Comparison of ENCODE assay signal across 1 cellular context in the genomic region with DNA sequence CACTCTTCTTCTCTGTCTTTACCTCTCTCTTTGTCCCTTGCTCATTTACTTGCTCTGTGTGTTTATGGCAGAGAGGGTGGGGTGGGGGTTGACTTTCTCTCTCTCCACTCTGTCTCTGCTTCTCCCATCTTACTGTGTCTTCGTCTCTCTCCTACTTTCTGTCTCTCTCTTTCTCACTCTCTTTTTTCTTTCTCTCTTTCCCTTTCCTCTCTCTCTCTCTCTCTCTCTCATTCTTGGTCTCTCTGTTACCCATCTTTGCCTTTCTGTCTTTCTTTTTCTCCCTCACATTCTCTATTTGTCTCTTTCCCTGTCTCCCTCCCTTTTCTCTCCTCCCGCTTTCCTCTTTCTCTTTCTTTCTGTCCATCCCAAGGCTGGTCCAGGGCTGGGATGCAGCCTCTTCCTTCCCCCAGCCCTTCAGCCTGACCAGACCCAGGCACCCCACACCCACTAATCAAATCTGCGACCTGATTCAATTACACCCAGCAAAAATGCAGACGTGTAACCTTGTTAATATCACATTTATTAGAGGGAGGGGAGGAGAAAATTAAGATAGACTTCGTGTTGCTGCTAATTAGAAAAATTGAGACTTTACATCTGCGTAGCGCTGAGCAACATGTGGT.
TF ChIP-seq lines count a peak whose summit lies in the region.

No MANE protein-coding gene starts in this region.

TF ChIP-seq in HepG2, 621 proteins besides CTCF, POLR2A, EP300 and RAD21 (continued from another document):
- TF ChIP-seq, protein P1, sequence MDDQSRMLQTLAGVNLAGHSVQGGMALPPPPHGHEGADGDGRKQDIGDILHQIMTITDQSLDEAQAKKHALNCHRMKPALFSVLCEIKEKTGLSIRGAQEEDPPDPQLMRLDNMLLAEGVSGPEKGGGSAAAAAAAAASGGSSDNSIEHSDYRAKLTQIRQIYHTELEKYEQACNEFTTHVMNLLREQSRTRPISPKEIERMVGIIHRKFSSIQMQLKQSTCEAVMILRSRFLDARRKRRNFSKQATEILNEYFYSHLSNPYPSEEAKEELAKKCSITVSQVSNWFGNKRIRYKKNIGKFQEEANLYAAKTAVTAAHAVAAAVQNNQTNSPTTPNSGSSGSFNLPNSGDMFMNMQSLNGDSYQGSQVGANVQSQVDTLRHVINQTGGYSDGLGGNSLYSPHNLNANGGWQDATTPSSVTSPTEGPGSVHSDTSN (CRISPR knock-in tag; IDR thresholded peaks at IDR 0.05; ENCODE audit: borderline replicate concordance) = no peak
- no peak for TF ChIP-seq ATF7 (IDR thresholded peaks at IDR 0.05)
- no peak for TF ChIP-seq ATF7 (CRISPR knock-in tag; IDR thresholded peaks at IDR 0.05)
- TF ChIP-seq ZNF569 (CRISPR knock-in tag; IDR thresholded peaks at IDR 0.05; ENCODE audit: borderline replicate concordance) = no peak
- no peak for TF ChIP-seq ZNF121 (CRISPR knock-in tag; IDR thresholded peaks at IDR 0.05)
- TF ChIP-seq, protein P2, sequence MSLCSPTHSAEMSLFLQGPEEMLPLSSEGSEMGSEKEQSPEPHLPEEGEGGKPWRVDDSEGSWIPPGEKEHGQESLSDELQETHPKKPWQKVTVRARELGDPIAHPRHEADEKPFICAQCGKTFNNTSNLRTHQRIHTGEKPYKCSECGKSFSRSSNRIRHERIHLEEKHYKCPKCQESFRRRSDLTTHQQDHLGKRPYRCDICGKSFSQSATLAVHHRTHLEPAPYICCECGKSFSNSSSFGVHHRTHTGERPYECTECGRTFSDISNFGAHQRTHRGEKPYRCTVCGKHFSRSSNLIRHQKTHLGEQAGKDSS (CRISPR knock-in tag; IDR thresholded peaks at IDR 0.05; ENCODE audit: borderline replicate concordance, low read depth) = no peak
- TF ChIP-seq MED8 (CRISPR knock-in tag; IDR thresholded peaks at IDR 0.05; ENCODE audit: insufficient replicate concordance) = no peak
- TF ChIP-seq, protein P3, sequence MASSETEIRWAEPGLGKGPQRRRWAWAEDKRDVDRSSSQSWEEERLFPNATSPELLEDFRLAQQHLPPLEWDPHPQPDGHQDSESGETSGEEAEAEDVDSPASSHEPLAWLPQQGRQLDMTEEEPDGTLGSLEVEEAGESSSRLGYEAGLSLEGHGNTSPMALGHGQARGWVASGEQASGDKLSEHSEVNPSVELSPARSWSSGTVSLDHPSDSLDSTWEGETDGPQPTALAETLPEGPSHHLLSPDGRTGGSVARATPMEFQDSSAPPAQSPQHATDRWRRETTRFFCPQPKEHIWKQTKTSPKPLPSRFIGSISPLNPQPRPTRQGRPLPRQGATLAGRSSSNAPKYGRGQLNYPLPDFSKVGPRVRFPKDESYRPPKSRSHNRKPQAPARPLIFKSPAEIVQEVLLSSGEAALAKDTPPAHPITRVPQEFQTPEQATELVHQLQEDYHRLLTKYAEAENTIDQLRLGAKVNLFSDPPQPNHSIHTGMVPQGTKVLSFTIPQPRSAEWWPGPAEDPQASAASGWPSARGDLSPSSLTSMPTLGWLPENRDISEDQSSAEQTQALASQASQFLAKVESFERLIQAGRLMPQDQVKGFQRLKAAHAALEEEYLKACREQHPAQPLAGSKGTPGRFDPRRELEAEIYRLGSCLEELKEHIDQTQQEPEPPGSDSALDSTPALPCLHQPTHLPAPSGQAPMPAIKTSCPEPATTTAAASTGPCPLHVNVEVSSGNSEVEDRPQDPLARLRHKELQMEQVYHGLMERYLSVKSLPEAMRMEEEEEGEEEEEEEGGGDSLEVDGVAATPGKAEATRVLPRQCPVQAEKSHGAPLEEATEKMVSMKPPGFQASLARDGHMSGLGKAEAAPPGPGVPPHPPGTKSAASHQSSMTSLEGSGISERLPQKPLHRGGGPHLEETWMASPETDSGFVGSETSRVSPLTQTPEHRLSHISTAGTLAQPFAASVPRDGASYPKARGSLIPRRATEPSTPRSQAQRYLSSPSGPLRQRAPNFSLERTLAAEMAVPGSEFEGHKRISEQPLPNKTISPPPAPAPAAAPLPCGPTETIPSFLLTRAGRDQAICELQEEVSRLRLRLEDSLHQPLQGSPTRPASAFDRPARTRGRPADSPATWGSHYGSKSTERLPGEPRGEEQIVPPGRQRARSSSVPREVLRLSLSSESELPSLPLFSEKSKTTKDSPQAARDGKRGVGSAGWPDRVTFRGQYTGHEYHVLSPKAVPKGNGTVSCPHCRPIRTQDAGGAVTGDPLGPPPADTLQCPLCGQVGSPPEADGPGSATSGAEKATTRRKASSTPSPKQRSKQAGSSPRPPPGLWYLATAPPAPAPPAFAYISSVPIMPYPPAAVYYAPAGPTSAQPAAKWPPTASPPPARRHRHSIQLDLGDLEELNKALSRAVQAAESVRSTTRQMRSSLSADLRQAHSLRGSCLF (CRISPR knock-in tag; IDR thresholded peaks at IDR 0.05; ENCODE audit: borderline replicate concordance) = no peak
- TF ChIP-seq KAT2B (IDR thresholded peaks at IDR 0.05; ENCODE audit: borderline replicate concordance, low read depth, low read length) = no peak
- no peak for TF ChIP-seq ZNF326 (CRISPR knock-in tag; IDR thresholded peaks at IDR 0.05; ENCODE audit: borderline replicate concordance)
- no peak for TF ChIP-seq NBN (conservative IDR thresholded peaks at IDR 0.05)
- peak; percentile 39; the same call in 1 of the 2 replicates for TF ChIP-seq FOXP1 (IDR thresholded peaks at IDR 0.05)
- TF ChIP-seq FOXP1 (CRISPR knock-in tag; IDR thresholded peaks at IDR 0.05) = no peak
- TF ChIP-seq, protein P4, sequence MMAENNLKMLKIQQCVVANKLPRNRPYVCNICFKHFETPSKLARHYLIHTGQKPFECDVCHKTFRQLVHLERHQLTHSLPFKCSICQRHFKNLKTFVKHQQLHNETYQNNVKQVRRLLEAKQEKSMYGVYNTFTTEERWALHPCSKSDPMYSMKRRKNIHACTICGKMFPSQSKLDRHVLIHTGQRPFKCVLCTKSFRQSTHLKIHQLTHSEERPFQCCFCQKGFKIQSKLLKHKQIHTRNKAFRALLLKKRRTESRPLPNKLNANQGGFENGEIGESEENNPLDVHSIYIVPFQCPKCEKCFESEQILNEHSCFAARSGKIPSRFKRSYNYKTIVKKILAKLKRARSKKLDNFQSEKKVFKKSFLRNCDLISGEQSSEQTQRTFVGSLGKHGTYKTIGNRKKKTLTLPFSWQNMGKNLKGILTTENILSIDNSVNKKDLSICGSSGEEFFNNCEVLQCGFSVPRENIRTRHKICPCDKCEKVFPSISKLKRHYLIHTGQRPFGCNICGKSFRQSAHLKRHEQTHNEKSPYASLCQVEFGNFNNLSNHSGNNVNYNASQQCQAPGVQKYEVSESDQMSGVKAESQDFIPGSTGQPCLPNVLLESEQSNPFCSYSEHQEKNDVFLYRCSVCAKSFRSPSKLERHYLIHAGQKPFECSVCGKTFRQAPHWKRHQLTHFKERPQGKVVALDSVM (CRISPR knock-in tag; IDR thresholded peaks at IDR 0.05) = no peak
- no peak for TF ChIP-seq ZNF343 (CRISPR knock-in tag; IDR thresholded peaks at IDR 0.05)
- TF ChIP-seq FOXA1 (IDR thresholded peaks at IDR 0.05) = 0 out of 2 replicates have a peak, but pooled peaks have one; percentile 22
- no peak for TF ChIP-seq FOXA1 (CRISPR knock-in tag; IDR thresholded peaks at IDR 0.05)
- TF ChIP-seq ZNF749 (CRISPR knock-in tag; IDR thresholded peaks at IDR 0.05; ENCODE audit: borderline replicate concordance) = no peak
- no peak for TF ChIP-seq ZNF432 (CRISPR knock-in tag; IDR thresholded peaks at IDR 0.05; ENCODE audit: borderline replicate concordance)
- no peak for TF ChIP-seq RARA (CRISPR knock-in tag; IDR thresholded peaks at IDR 0.05)
- TF ChIP-seq BHLHE40 (IDR thresholded peaks at IDR 0.05; ENCODE audit: low read length) = 0 out of 2 replicates have a peak, but pooled peaks have one; percentile 1
TF ChIP-seq in HepG2: peak in this region for 4.
